Comparison of ENCODE assay signal across 17 cellular contexts in the genomic region with DNA sequence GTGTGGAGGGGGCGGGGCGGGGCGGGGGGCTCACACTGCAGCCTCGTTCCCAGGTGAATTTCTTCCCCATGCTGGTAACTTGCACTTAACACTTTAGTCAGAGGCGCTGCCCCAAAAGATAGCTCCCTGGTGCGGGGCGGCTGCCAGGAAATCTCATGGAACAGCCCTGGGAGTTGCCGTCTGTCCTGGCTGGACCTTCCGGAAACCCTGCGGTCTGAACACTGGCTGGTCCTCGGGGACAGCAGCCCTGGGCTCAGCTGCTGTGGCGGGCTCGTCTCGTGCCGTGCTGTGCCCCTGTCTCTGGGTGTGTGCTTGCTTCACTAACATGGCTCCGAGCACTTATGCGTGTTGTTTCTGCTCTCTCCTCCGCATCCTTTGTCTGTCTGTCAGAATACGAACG. TPM values are rescaled to one million over a fixed set of nuclear protein-coding genes. Genes with fewer than 3 reads are reported as not detected.
A peak's percentile ranks its signal among the peaks of the same experiment; 100 is the strongest.
DNase-seq lines count a peak whose midpoint lies in the region; TF ChIP-seq lines count a peak whose summit lies in the region.
"Had no signal": no experiment of that assay in that cellular context is flagged by ENCODE, and none has a peak within 500 bp of the region (broad histone marks: within the 10 kb centered on the region; RNA-seq: fewer than 3 reads in every experiment).

No MANE protein-coding gene starts in this region.

- peak overlapping the region; percentile 94 for H3K27ac ChIP-seq in hepatocyte
- H3K27ac ChIP-seq in spleen = peak overlapping the region in 5 of 8 donors; percentile 86 to 91 (median 89)
- H3K27ac ChIP-seq: SJCRH30 had no signal

- peak overlapping the region; percentile 28 for H3K27ac Mint-ChIP-seq in activated T-helper 1 cell treated with anti-CD3 and anti-CD28 coated beads, Interleukin-12 subunit alpha, Interleukin-12 subunit beta, Interleukin-2, Interleukin-4 antibody, amounts not matched to agents 30 ng/mL and 10 ng/mL and 1 ng/mL, durations not matched to agents 14 hours and 24 hours and 36 hours
- H3K27ac Mint-ChIP-seq: activated naive CD4-positive, alpha-beta T cell treated with anti-CD3 and anti-CD28 coated beads for 36 hours had no signal

- peaks cover 55% of the 10 kb centered on the region for H3K79me2 ChIP-seq in hepatocyte

- H3K9me3 Mint-ChIP-seq in activated T-helper 1 cell treated with anti-CD3 and anti-CD28 coated beads, Interleukin-12 subunit alpha, Interleukin-12 subunit beta, Interleukin-2, Interleukin-4 antibody, amounts not matched to agents 30 ng/mL and 10 ng/mL and 1 ng/mL, durations not matched to agents 14 hours and 24 hours and 36 hours = no peaks in the 10 kb centered on the region
- H3K9me3 Mint-ChIP-seq: activated naive CD4-positive, alpha-beta T cell treated with anti-CD3 and anti-CD28 coated beads for 36 hours; stimulated activated naive B cell treated with anti-CD40 and anti-IgM and Interleukin-4, amounts not matched to agents 10 μg/mL and 1 μg/mL and 100 μg/mL, for 72 hours had no signal

- intact Hi-C loops in activated T-helper 1 cell treated with anti-CD3 and anti-CD28 coated beads, Interleukin-12 subunit alpha, Interleukin-12 subunit beta, Interleukin-2, Interleukin-4 antibody, amounts not matched to agents 30 ng/mL and 10 ng/mL and 1 ng/mL, durations not matched to agents 14 hours and 24 hours and 36 hours (cut with micrococcal nuclease) = no loop called here
- intact Hi-C loops in spleen (cut with DNase I; ENCODE audit: low total_unique reads) = no loop called here

- TF ChIP-seq POLR2A in spleen (IDR thresholded peaks at IDR 0.05) = no peak

- peaks cover 37% of the 10 kb centered on the region for H3K4me1 Mint-ChIP-seq in activated T-helper 1 cell treated with anti-CD3 and anti-CD28 coated beads, Interleukin-12 subunit alpha, Interleukin-12 subunit beta, Interleukin-2, Interleukin-4 antibody, amounts not matched to agents 30 ng/mL and 10 ng/mL and 1 ng/mL, durations not matched to agents 14 hours and 24 hours and 36 hours (ENCODE audit: low read depth)

- H3K36me3 Mint-ChIP-seq in activated T-helper 1 cell treated with anti-CD3 and anti-CD28 coated beads, Interleukin-12 subunit alpha, Interleukin-12 subunit beta, Interleukin-2, Interleukin-4 antibody, amounts not matched to agents 30 ng/mL and 10 ng/mL and 1 ng/mL, durations not matched to agents 14 hours and 24 hours and 36 hours (ENCODE audit: low read depth) = peaks cover 21% of the 10 kb centered on the region

- H3K36me3 ChIP-seq in hepatocyte (replicated peaks; ENCODE audit: insufficient read depth, low read depth) = no peaks in the 10 kb centered on the region
- H3K36me3 ChIP-seq in spleen = peaks cover 6 to 73% (median 57%) of the 10 kb centered on the region in 6 donors

- DNase-seq in activated T-helper 1 cell treated with anti-CD3 and anti-CD28 coated beads, Interleukin-12 subunit alpha, Interleukin-12 subunit beta, Interleukin-2, Interleukin-4 antibody, amounts not matched to agents 30 ng/mL and 10 ng/mL and 1 ng/mL, durations not matched to agents 14 hours and 24 hours and 36 hours (ENCODE audit: low spot score) = no peak
- DNase-seq in hepatocyte (ENCODE audit: low spot score) (no peak), spleen (peak; percentile 78), DMS79 (lab: John Stamatoyannopoulos, UW) (no peak), NCI-H69 (lab: John Stamatoyannopoulos, UW) (no peak)
- DNase-seq in stimulated activated CD4-positive, alpha-beta T cell treated with anti-CD3 and anti-CD28 coated beads, Interleukin-4, amount 100 ng/mL, for 1 hour = no peak
- DNase-seq: activated CD8-positive, alpha-beta memory T cell treated with anti-CD3 and anti-CD28 coated beads for 24 hours; activated naive CD4-positive, alpha-beta T cell treated with anti-CD3 and anti-CD28 coated beads for 36 hours; BE2C; cerebellar nuclear complex; erythroblast; NCI-H2081 treated with DMSO at 0.1 percent for 48 hours; SJCRH30; stimulated activated CD4-positive, alpha-beta T cell treated with anti-CD3 and anti-CD28 coated beads, Interleukin-2, amount 100 ng/mL, for 48 hours; stimulated activated naive B cell treated with anti-CD40 and anti-IgM and Interleukin-4, amounts not matched to agents 10 μg/mL and 1 μg/mL and 100 μg/mL, for 72 hours had no signal

- H2AFZ ChIP-seq in hepatocyte = no peak overlapping the region

- H3K4me2 ChIP-seq in hepatocyte = peak overlapping the region; percentile 71

- H4K20me1 ChIP-seq in hepatocyte (ENCODE audit: insufficient read depth, poor library complexity, severe bottlenecking) = no peaks in the 10 kb centered on the region

- no peaks in the 10 kb centered on the region for H3K27me3 ChIP-seq in hepatocyte
- H3K27me3 ChIP-seq in spleen (replicated peaks in 1 of 7) = no peaks in the 10 kb centered on the region
- H3K27me3 ChIP-seq: BE2C, SJCRH30 had no signal

- H3K9me3 ChIP-seq in hepatocyte (ENCODE audit: low read depth) (no peaks in the 10 kb centered on the region), spleen (no peaks in the 10 kb centered on the region)
- H3K9me3 ChIP-seq: BE2C, prostate gland, SJCRH30 had no signal

- no peak overlapping the region for H3K4me3 Mint-ChIP-seq in activated T-helper 1 cell treated with anti-CD3 and anti-CD28 coated beads, Interleukin-12 subunit alpha, Interleukin-12 subunit beta, Interleukin-2, Interleukin-4 antibody, amounts not matched to agents 30 ng/mL and 10 ng/mL and 1 ng/mL, durations not matched to agents 14 hours and 24 hours and 36 hours
- H3K4me3 Mint-ChIP-seq: activated naive CD4-positive, alpha-beta T cell treated with anti-CD3 and anti-CD28 coated beads for 36 hours; stimulated activated naive B cell treated with anti-CD40 and anti-IgM and Interleukin-4, amounts not matched to agents 10 μg/mL and 1 μg/mL and 100 μg/mL, for 72 hours had no signal

- no peak for TF ChIP-seq CTCF in hepatocyte (IDR thresholded peaks at IDR 0.05; ENCODE audit: poor library complexity)
- TF ChIP-seq CTCF in spleen (IDR thresholded peaks at IDR 0.05 in 8 of 11, conservative IDR thresholded peaks at IDR 0.05 in 3 of 11) = no peak

- WGBS in hepatocyte (ENCODE audit: low lambda C conversion rate, missing lambda C conversion rate) = 97% methylated on average over 20 of the region's 20 CpGs
- 76 to 89% (median 79%) methylated on average over 20 of the region's 20 CpGs for WGBS in spleen, 5 donors

- H3K4me1 ChIP-seq in hepatocyte (ENCODE audit: insufficient read depth) (peaks cover 45% of the 10 kb centered on the region), spleen (peaks cover 40 to 94% (median 81%) of the 10 kb centered on the region in 6 donors)

- H3K4me3 ChIP-seq in hepatocyte (no peak overlapping the region), spleen (peak overlapping the region in 1 of 8 donors; percentile 21)
- H3K4me3 ChIP-seq: prostate gland, SJCRH30 had no signal

- H3K9me2 ChIP-seq in hepatocyte (replicated peaks; ENCODE audit: insufficient read depth) = no peaks in the 10 kb centered on the region

- no peaks in the 10 kb centered on the region for H3K27me3 Mint-ChIP-seq in activated T-helper 1 cell treated with anti-CD3 and anti-CD28 coated beads, Interleukin-12 subunit alpha, Interleukin-12 subunit beta, Interleukin-2, Interleukin-4 antibody, amounts not matched to agents 30 ng/mL and 10 ng/mL and 1 ng/mL, durations not matched to agents 14 hours and 24 hours and 36 hours (ENCODE audit: insufficient read depth)
- H3K27me3 Mint-ChIP-seq: stimulated activated naive B cell treated with anti-CD40 and anti-IgM and Interleukin-4, amounts not matched to agents 10 μg/mL and 1 μg/mL and 100 μg/mL, for 72 hours had no signal

RNA-seq across cellular contexts. Expression of gene PTGES2, which starts 25.8 kb away (rescaled TPM):
- total RNA-seq in activated T-helper 1 cell treated with anti-CD3 and anti-CD28 coated beads, Interleukin-12 subunit alpha, Interleukin-12 subunit beta, Interleukin-2, Interleukin-4 antibody, amounts not matched to agents 30 ng/mL and 10 ng/mL and 1 ng/mL, durations not matched to agents 14 hours and 24 hours and 36 hours = 87.7 and 89.2 TPM in 2 replicates
- 29.4 and 36.5 TPM in 2 replicates for total RNA-seq in hepatocyte
- 68.1 and 81.7 TPM in 2 replicates for polyA plus RNA-seq in hepatocyte
- total RNA-seq in spleen = 10 to 100 TPM; 45.2 to 66.6 (median 58.5) TPM
- 10 to 100 TPM; 45.8 to 71.2 (median 54.0) TPM for polyA plus RNA-seq in spleen

RNA-seq across cellular contexts. Expression of gene SLC25A25, which starts 33.7 kb away (rescaled TPM):
- total RNA-seq in activated T-helper 1 cell treated with anti-CD3 and anti-CD28 coated beads, Interleukin-12 subunit alpha, Interleukin-12 subunit beta, Interleukin-2, Interleukin-4 antibody, amounts not matched to agents 30 ng/mL and 10 ng/mL and 1 ng/mL, durations not matched to agents 14 hours and 24 hours and 36 hours = 13.4 and 13.5 TPM in 2 replicates
- total RNA-seq in hepatocyte (52.4 and 62.3 TPM in 2 replicates), spleen (10 to 100 TPM; 20.2 to 44.7 (median 26.0) TPM)
- polyA plus RNA-seq in hepatocyte (40.1 and 51.0 TPM in 2 replicates), spleen (10 to 100 TPM in 1 of 3 donors, 1 to 10 TPM in 2; 6.2 to 13.6 (median 6.5) TPM)

RNA-seq across cellular contexts. Expression of gene NAIF1, which starts 34.6 kb away (rescaled TPM):
- 11.5 and 12.2 TPM in 2 replicates for total RNA-seq in activated T-helper 1 cell treated with anti-CD3 and anti-CD28 coated beads, Interleukin-12 subunit alpha, Interleukin-12 subunit beta, Interleukin-2, Interleukin-4 antibody, amounts not matched to agents 30 ng/mL and 10 ng/mL and 1 ng/mL, durations not matched to agents 14 hours and 24 hours and 36 hours
- total RNA-seq in hepatocyte = 9.6 and 10.3 TPM in 2 replicates
- 7.0 and 8.0 TPM in 2 replicates for polyA plus RNA-seq in hepatocyte
- 10 to 100 TPM in 6 of 7 donors, 1 to 10 TPM in 1; 9.3 to 14.3 (median 11.7) TPM for total RNA-seq in spleen
- 10 to 100 TPM; 10.6 to 15.4 (median 10.8) TPM for polyA plus RNA-seq in spleen

RNA-seq across cellular contexts. Expression of gene LCN2, which starts 47.6 kb away (rescaled TPM):
- not detected in 2 replicates for total RNA-seq in activated T-helper 1 cell treated with anti-CD3 and anti-CD28 coated beads, Interleukin-12 subunit alpha, Interleukin-12 subunit beta, Interleukin-2, Interleukin-4 antibody, amounts not matched to agents 30 ng/mL and 10 ng/mL and 1 ng/mL, durations not matched to agents 14 hours and 24 hours and 36 hours
- total RNA-seq in hepatocyte = 5.3 and 14.3 TPM in 2 replicates
- polyA plus RNA-seq in hepatocyte = 5.6 and 12.8 TPM in 2 replicates
- total RNA-seq in spleen = 100 to 1,000 TPM in 1 of 7 donors, 10 to 100 TPM in 5, 1 to 10 TPM in 1; 7.7 to 218 (median 20.3) TPM
- 10 to 100 TPM; 10.7 to 17.5 (median 13.3) TPM for polyA plus RNA-seq in spleen
- total RNA-seq: activated naive CD4-positive, alpha-beta T cell treated with anti-CD3 and anti-CD28 coated beads for 36 hours; H7; SJCRH30 had no signal

RNA-seq across cellular contexts. Expression of gene BBLN, which starts 58.4 kb away (rescaled TPM):
- 97.3 and 106 TPM in 2 replicates for total RNA-seq in activated T-helper 1 cell treated with anti-CD3 and anti-CD28 coated beads, Interleukin-12 subunit alpha, Interleukin-12 subunit beta, Interleukin-2, Interleukin-4 antibody, amounts not matched to agents 30 ng/mL and 10 ng/mL and 1 ng/mL, durations not matched to agents 14 hours and 24 hours and 36 hours
- total RNA-seq in hepatocyte (88.1 and 102 TPM in 2 replicates), spleen (100 to 1,000 TPM in 3 of 7 donors, 10 to 100 TPM in 4; 43.5 to 220 (median 59.2) TPM)
- polyA plus RNA-seq in hepatocyte (86.6 and 92.6 TPM in 2 replicates), spleen (100 to 1,000 TPM; 152 to 201 (median 178) TPM)
